ENCODE assay signal across 8 cellular contexts in genomic region chr6:150894935-150895686, GRCh38. TPM values are rescaled to one million over a fixed set of nuclear protein-coding genes. Genes with fewer than 3 reads are reported as not detected.
A peak's percentile ranks its signal among the peaks of the same experiment; 100 is the strongest.
DNase-seq lines count a peak whose midpoint lies in the region; ATAC-seq and TF ChIP-seq lines count a peak whose summit lies in the region.

No MANE protein-coding gene starts in this region.

- no peaks in the 10 kb centered on the region for H3K36me3 ChIP-seq in upper lobe of right lung

- intact Hi-C loops in activated CD4-positive, alpha-beta T cell treated with anti-CD3 and anti-CD28 coated beads, Interleukin-2, amount 10 ng/mL, durations not matched to agents 24 days and 14 days (cut with micrococcal nuclease), result no loop called here
- intact Hi-C loops in upper lobe of right lung (cut with DNase I), result loop anchor here (5.0 kb wide), 1 partner anchor 437 kb away; no protein-coding TSS in a partner anchor

- no peaks in the 10 kb centered on the region for H3K4me1 ChIP-seq in upper lobe of right lung

- H3K36me3 Mint-ChIP-seq in activated CD4-positive, alpha-beta T cell treated with anti-CD3 and anti-CD28 coated beads, Interleukin-2, amount 10 ng/mL, durations not matched to agents 24 days and 14 days (ENCODE audit: low read depth), result peaks cover 41% of the 10 kb centered on the region

- TF ChIP-seq CTCF in upper lobe of right lung (IDR thresholded peaks at IDR 0.05), result no peak

- H3K4me3 Mint-ChIP-seq in activated CD4-positive, alpha-beta T cell treated with anti-CD3 and anti-CD28 coated beads, Interleukin-2, amount 10 ng/mL, durations not matched to agents 24 days and 14 days, result peak overlapping the region; percentile 39

- H3K27me3 Mint-ChIP-seq in activated CD4-positive, alpha-beta T cell treated with anti-CD3 and anti-CD28 coated beads, Interleukin-2, amount 10 ng/mL, durations not matched to agents 24 days and 14 days, result no peaks in the 10 kb centered on the region

- no peaks in the 10 kb centered on the region for H3K27me3 ChIP-seq in upper lobe of right lung

- H3K9me3 ChIP-seq in upper lobe of right lung, result no peaks in the 10 kb centered on the region

- DNase-seq in DMS 273 (lab: John Stamatoyannopoulos, UW; ENCODE audit: unreplicated experiment), result peak; percentile 94
- DNase-seq in activated CD4-positive, alpha-beta T cell treated with anti-CD3 and anti-CD28 coated beads, Interleukin-2, amount 10 ng/mL, durations not matched to agents 24 days and 14 days, result peak; percentile 76
- peak; percentile 11 for DNase-seq in glomerular visceral epithelial cell (ENCODE audit: extremely low spot score)
- DNase-seq in upper lobe of right lung, result no peak
- DNase-seq in OCI-M2 (lab: John Stamatoyannopoulos, UW; ENCODE audit: unreplicated experiment), result no peak
- no peak for DNase-seq in SHP77 treated with DMSO at 0.1 percent for 48 hours (lab: John Stamatoyannopoulos, UW)

- no peaks in the 10 kb centered on the region for H3K9me3 Mint-ChIP-seq in activated CD4-positive, alpha-beta T cell treated with anti-CD3 and anti-CD28 coated beads, Interleukin-2, amount 10 ng/mL, durations not matched to agents 24 days and 14 days

- H3K4me1 Mint-ChIP-seq in activated CD4-positive, alpha-beta T cell treated with anti-CD3 and anti-CD28 coated beads, Interleukin-2, amount 10 ng/mL, durations not matched to agents 24 days and 14 days, result peaks cover 28% of the 10 kb centered on the region

- ATAC-seq in GM19467 (IDR thresholded peaks at IDR 0.05; ENCODE audit: unreplicated experiment) (peak; percentile 37), HG03558 (IDR thresholded peaks at IDR 0.05; ENCODE audit: extremely low read depth, unreplicated experiment) (peak; percentile 57), upper lobe of right lung (peak; percentile 15)

- H3K27ac ChIP-seq in upper lobe of right lung, result no peak overlapping the region

- no peak overlapping the region for H3K4me3 ChIP-seq in upper lobe of right lung

- H3K27ac Mint-ChIP-seq in activated CD4-positive, alpha-beta T cell treated with anti-CD3 and anti-CD28 coated beads, Interleukin-2, amount 10 ng/mL, durations not matched to agents 24 days and 14 days, result peak overlapping the region; percentile 42

RNA-seq across cellular contexts. Expression of gene MTHFD1L, which starts 29.6 kb away (rescaled TPM):
- total RNA-seq in activated CD4-positive, alpha-beta T cell treated with anti-CD3 and anti-CD28 coated beads, Interleukin-2, amount 10 ng/mL, durations not matched to agents 24 days and 14 days, result 136 and 137 TPM in 2 replicates
- 27.9 TPM for total RNA-seq in upper lobe of right lung

Comparison
In these comparisons a context has a peak if more than half of its experiments do, and no peak if none do; other contexts are left out.
1. DNase-seq: peak in DMS 273 (single experiment), activated CD4-positive, alpha-beta T cell treated with anti-CD3 and anti-CD28 coated beads, Interleukin-2, amount 10 ng/mL, durations not matched to agents 24 days and 14 days (single experiment) and glomerular visceral epithelial cell (single experiment); none in upper lobe of right lung (single experiment), OCI-M2 (single experiment) and SHP77 treated with DMSO at 0.1 percent for 48 hours (single experiment).
2. Peak in every context shown above with its lines, with median percentiles within 50 percentile points of each other: ATAC-seq.